ENCODE assay signal across 25 cellular contexts in genomic region chr1:241181471-241181870, GRCh38.
"Had no signal": no experiment of that assay in that cellular context is flagged by ENCODE, and none has a peak within 500 bp of the region (broad histone marks: within the 10 kb centered on the region; RNA-seq: fewer than 3 reads in every experiment).

No MANE protein-coding gene starts in this region.

- H3K27ac Mint-ChIP-seq: activated CD8-positive, alpha-beta memory T cell treated with anti-CD3 and anti-CD28 coated beads, Interleukin-2, amount 10 ng/mL, durations not matched to agents 7 days and 5 days; activated naive CD4-positive, alpha-beta T cell treated with anti-CD3 and anti-CD28 coated beads, Interleukin-2, amount 50 U/mL, for 24 hours; activated T-cell treated with anti-CD3 and anti-CD28 coated beads, Interleukin-2, amount 50 U/mL, for 24 hours; activated T-helper 1 cell treated with anti-CD3 and anti-CD28 coated beads, Interleukin-12 subunit alpha, Interleukin-12 subunit beta, Interleukin-2, Interleukin-4 antibody, amounts not matched to agents 30 ng/mL and 10 ng/mL and 1 ng/mL, durations not matched to agents 14 hours and 24 hours and 36 hours had no signal

- H3K9me3 ChIP-seq: breast epithelium, Peyer's patch, SJCRH30 had no signal

- H3K4me3 Mint-ChIP-seq: activated CD8-positive, alpha-beta memory T cell treated with anti-CD3 and anti-CD28 coated beads, Interleukin-2, amount 10 ng/mL, durations not matched to agents 7 days and 5 days; activated naive CD4-positive, alpha-beta T cell treated with anti-CD3 and anti-CD28 coated beads, Interleukin-2, amount 50 U/mL, for 24 hours; activated T-cell treated with anti-CD3 and anti-CD28 coated beads, Interleukin-2, amount 50 U/mL, for 24 hours; activated T-helper 1 cell treated with anti-CD3 and anti-CD28 coated beads, Interleukin-12 subunit alpha, Interleukin-12 subunit beta, Interleukin-2, Interleukin-4 antibody, amounts not matched to agents 30 ng/mL and 10 ng/mL and 1 ng/mL, durations not matched to agents 14 hours and 24 hours and 36 hours had no signal

- H3K36me3 ChIP-seq: breast epithelium, Peyer's patch, SJCRH30 had no signal

- H3K4me1 ChIP-seq: breast epithelium, Peyer's patch, SJCRH30 had no signal

- DNase-seq: activated CD4-positive, alpha-beta T cell treated with anti-CD3 and anti-CD28 coated beads for 48 hours; activated CD4-positive, alpha-beta T cell treated with anti-CD3 and anti-CD28 coated beads, Interleukin-2, amount 50 U/mL, for 4 hours; activated CD8-positive, alpha-beta memory T cell treated with anti-CD3 and anti-CD28 coated beads, Interleukin-2, amount 10 ng/mL, durations not matched to agents 7 days and 5 days; activated effector memory CD4-positive, alpha-beta T cell treated with Interleukin-2 at 50 U/mL for 16 hours; activated naive CD4-positive, alpha-beta T cell; activated T-cell treated with anti-CD3 and anti-CD28 coated beads, Interleukin-2, amount 50 U/mL, for 24 hours; aorta; caudate nucleus; NCI-H1048; NCI-H1930; NCI-H2171; NCI-H226; NCI-H526; NCI-H82; OCI-M1; Peyer's patch; Right ventricle myocardium superior; SJCRH30; SW 1271 had no signal

- H3K36me3 Mint-ChIP-seq: activated CD8-positive, alpha-beta memory T cell treated with anti-CD3 and anti-CD28 coated beads, Interleukin-2, amount 10 ng/mL, durations not matched to agents 7 days and 5 days; activated naive CD4-positive, alpha-beta T cell treated with anti-CD3 and anti-CD28 coated beads, Interleukin-2, amount 50 U/mL, for 24 hours had no signal

- ATAC-seq: activated CD4-positive, CD25-positive, alpha-beta regulatory T cell treated with anti-CD3 and anti-CD28 coated beads, Interleukin-2, amount 50 U/mL, for 24 hours; activated CD8-positive, alpha-beta memory T cell treated with anti-CD3 and anti-CD28 coated beads, Interleukin-2, amount 10 ng/mL, durations not matched to agents 7 days and 5 days; SK-N-SH treated with all-trans-retinoic acid at 6 μM for 48 hours had no signal

- H3K4me3 ChIP-seq: breast epithelium, Peyer's patch, SJCRH30 had no signal

- H3K27ac ChIP-seq: breast epithelium, Peyer's patch, RWPE1, SJCRH30 had no signal

- H3K27me3 ChIP-seq: breast epithelium, Peyer's patch, SJCRH30 had no signal

- H3K27me3 Mint-ChIP-seq: activated CD8-positive, alpha-beta memory T cell treated with anti-CD3 and anti-CD28 coated beads, Interleukin-2, amount 10 ng/mL, durations not matched to agents 7 days and 5 days; activated naive CD4-positive, alpha-beta T cell treated with anti-CD3 and anti-CD28 coated beads, Interleukin-2, amount 50 U/mL, for 24 hours; activated T-cell treated with anti-CD3 and anti-CD28 coated beads, Interleukin-2, amount 50 U/mL, for 24 hours had no signal

- H3K4me1 Mint-ChIP-seq: activated CD8-positive, alpha-beta memory T cell treated with anti-CD3 and anti-CD28 coated beads, Interleukin-2, amount 10 ng/mL, durations not matched to agents 7 days and 5 days; activated naive CD4-positive, alpha-beta T cell treated with anti-CD3 and anti-CD28 coated beads, Interleukin-2, amount 50 U/mL, for 24 hours had no signal
